10 cellular contexts compared by ENCODE assay signal in genomic region chr5:113806250-113806649, GRCh38.
DNase-seq lines count a peak whose midpoint lies in the region; ATAC-seq, FAIRE-seq and TF ChIP-seq lines count a peak whose summit lies in the region.
"Had no signal": no experiment of that assay in that cellular context is flagged by ENCODE, and none has a peak within 500 bp of the region (broad histone marks: within the 10 kb centered on the region; RNA-seq: fewer than 3 reads in every experiment).

No MANE protein-coding gene starts in this region.

- peak; percentile 30 for TF ChIP-seq CTCF in smooth muscle cell (IDR thresholded peaks at IDR 0.05; ENCODE audit: borderline replicate concordance, insufficient read depth, poor library complexity, severe bottlenecking)

- peak; percentile 6 for FAIRE-seq in H54 (lab: Jason Lieb, UNC)

- ATAC-seq in SK-N-SH treated with all-trans-retinoic acid at 6 μM for 48 hours (peak; percentile 73), right cardiac atrium (peak in 1 of 2 donors; percentile 22)

- in situ Hi-C loops in HAP-1 (cut with MboI; ENCODE audit: low sequenced_read_pairs), result no loop called here

- 12% methylated on average over 3 of the region's 3 CpGs for WGBS in right cardiac atrium
- WGBS in smooth muscle cell (ENCODE audit: low lambda C conversion rate), result 27% methylated on average over 3 of the region's 3 CpGs

- peak overlapping the region; percentile 9 for H3K4me3 ChIP-seq in right cardiac atrium (ENCODE audit: low read length)
- peak overlapping the region; percentile 1 for H3K4me3 ChIP-seq in smooth muscle cell
- no peak overlapping the region for H3K4me3 ChIP-seq in HAP-1
- H3K4me3 ChIP-seq: SJSA1 had no signal

- no peaks in the 10 kb centered on the region for H3F3A ChIP-seq in smooth muscle cell (ENCODE audit: low read depth)

- H3K36me3 ChIP-seq in smooth muscle cell (ENCODE audit: low read depth) (no peaks in the 10 kb centered on the region), HAP-1 (replicated peaks) (no peaks in the 10 kb centered on the region)
- H3K36me3 ChIP-seq: SJSA1 had no signal

- no peaks in the 10 kb centered on the region for H4K20me1 ChIP-seq in smooth muscle cell (ENCODE audit: low read depth)

- H3K27ac ChIP-seq in right cardiac atrium (ENCODE audit: low read length) (no peak overlapping the region), smooth muscle cell (ENCODE audit: low read depth) (peak overlapping the region; percentile 38)
- H3K27ac ChIP-seq: SJSA1 had no signal

- peak overlapping the region; percentile 62 for H2AFZ ChIP-seq in smooth muscle cell (ENCODE audit: low read depth)

- H3K4me1 ChIP-seq in right cardiac atrium (ENCODE audit: control insufficient read depth, insufficient read depth, low read length), result no peaks in the 10 kb centered on the region
- peaks cover 21% of the 10 kb centered on the region for H3K4me1 ChIP-seq in smooth muscle cell (ENCODE audit: low read depth)
- H3K4me1 ChIP-seq in HAP-1, result no peaks in the 10 kb centered on the region
- H3K4me1 ChIP-seq: SJSA1 had no signal

- H3K27me3 ChIP-seq in right cardiac atrium (ENCODE audit: control insufficient read depth, insufficient read depth) (no peaks in the 10 kb centered on the region), smooth muscle cell (ENCODE audit: low read depth) (no peaks in the 10 kb centered on the region), HAP-1 (ENCODE audit: low read depth) (peaks cover 6% of the 10 kb centered on the region; the same call in 1 of the 2 replicates)
- H3K27me3 ChIP-seq: SJSA1 had no signal

- H3K9ac ChIP-seq in smooth muscle cell (ENCODE audit: low read depth), result no peak overlapping the region

- no peaks in the 10 kb centered on the region for H3K79me2 ChIP-seq in smooth muscle cell (ENCODE audit: low read depth)

- peak overlapping the region; percentile 45 for H3K4me2 ChIP-seq in smooth muscle cell

- TF ChIP-seq POLR2A in H54 (IDR thresholded peaks at IDR 0.05; ENCODE audit: low read depth, low read length), result no peak

- DNase-seq in H54 (ENCODE audit: insufficient read length, low spot score), result no peak
- no peak for DNase-seq in right cardiac atrium
- DNase-seq in smooth muscle cell (lab: John Stamatoyannopoulos, UW; ENCODE audit: unreplicated experiment), result no peak
- DNase-seq in NCI-H2107 (lab: John Stamatoyannopoulos, UW), result no peak
- no peak for DNase-seq in HAP-1 (ENCODE audit: low spot score in 2 of 2)
- no peak for DNase-seq in NK-92 treated with Interleukin-12 subunit alpha and Interleukin-12 subunit beta, amount 100 ng/mL, for 24 hours (lab: John Stamatoyannopoulos, UW)
- no peak for DNase-seq in UCSD-AML1 (lab: John Stamatoyannopoulos, UW; ENCODE audit: unreplicated experiment)
- DNase-seq: stimulated activated CD4-positive, alpha-beta T cell treated with anti-CD3 and anti-CD28 coated beads, Interleukin-12 subunit alpha, Interleukin-12 subunit beta, amount 100 ng/mL, for 4 hours had no signal

- H3K9me3 ChIP-seq in right cardiac atrium (ENCODE audit: control insufficient read depth, low read length), result no peaks in the 10 kb centered on the region
- no peaks in the 10 kb centered on the region for H3K9me3 ChIP-seq in smooth muscle cell (replicated peaks; ENCODE audit: low read depth)
- H3K9me3 ChIP-seq in HAP-1, result no peaks in the 10 kb centered on the region
- H3K9me3 ChIP-seq: SJSA1 had no signal

- intact Hi-C loops in right cardiac atrium (cut with DNase I), result no loop called here

TF ChIP-seq in SK-N-SH treated with all-trans-retinoic acid at 6 μM for 48 hours, 23 proteins besides CTCF, POLR2A, EP300 and RAD21:
- TF ChIP-seq ESRRG (CRISPR knock-in tag; IDR thresholded peaks at IDR 0.05), result no peak
- no peak for TF ChIP-seq ZNF8 (CRISPR knock-in tag; IDR thresholded peaks at IDR 0.05)
- no peak for TF ChIP-seq ZC3H10 (CRISPR knock-in tag; IDR thresholded peaks at IDR 0.05)
- TF ChIP-seq ZNF70 (CRISPR knock-in tag; IDR thresholded peaks at IDR 0.05), result no peak
- no peak for TF ChIP-seq ZNF565 (CRISPR knock-in tag; conservative IDR thresholded peaks at IDR 0.05; ENCODE audit: low read depth)
- TF ChIP-seq ZFP30 (CRISPR knock-in tag; IDR thresholded peaks at IDR 0.05), result no peak
- TF ChIP-seq CSDC2 (CRISPR knock-in tag; IDR thresholded peaks at IDR 0.05), result no peak
- TF ChIP-seq TCF4 (CRISPR knock-in tag; IDR thresholded peaks at IDR 0.05; ENCODE audit: borderline replicate concordance), result no peak
- no peak for TF ChIP-seq SNAI2 (CRISPR knock-in tag; IDR thresholded peaks at IDR 0.05)
- TF ChIP-seq ZFP3 (CRISPR knock-in tag; IDR thresholded peaks at IDR 0.05), result no peak
- TF ChIP-seq GLIS3 (CRISPR knock-in tag; IDR thresholded peaks at IDR 0.05), result no peak
- no peak for TF ChIP-seq RARB (CRISPR knock-in tag; IDR thresholded peaks at IDR 0.05)
- TF ChIP-seq BACH2 (CRISPR knock-in tag; IDR thresholded peaks at IDR 0.05; ENCODE audit: borderline replicate concordance), result no peak
- no peak for TF ChIP-seq PATZ1 (CRISPR knock-in tag; IDR thresholded peaks at IDR 0.05; ENCODE audit: borderline replicate concordance)
- TF ChIP-seq OSR1 (CRISPR knock-in tag; IDR thresholded peaks at IDR 0.05), result no peak
- no peak for TF ChIP-seq POU6F1 (CRISPR knock-in tag; IDR thresholded peaks at IDR 0.05; ENCODE audit: borderline replicate concordance, low read depth)
- no peak for TF ChIP-seq CSRNP3 (CRISPR knock-in tag; IDR thresholded peaks at IDR 0.05)
- no peak for TF ChIP-seq PPARA (CRISPR knock-in tag; IDR thresholded peaks at IDR 0.05; ENCODE audit: borderline replicate concordance)
- TF ChIP-seq TSHZ2 (CRISPR knock-in tag; IDR thresholded peaks at IDR 0.05), result no peak
